In genomic region chr19:3082331-3082730, GRCh38 we compare ENCODE assay signal across 34 cellular contexts. TPM values are rescaled to one million over a fixed set of nuclear protein-coding genes. Genes with fewer than 3 reads are reported as not detected.
"Had no signal": no experiment of that assay in that cellular context is flagged by ENCODE, and none has a peak within 500 bp of the region (broad histone marks: within the 10 kb centered on the region; RNA-seq: fewer than 3 reads in every experiment).

No MANE protein-coding gene starts in this region.

- H3K27ac ChIP-seq: neutrophil, ovary, parathyroid adenoma, psoas muscle, skin epidermis, spleen, suprapubic skin, testis, tibial artery, upper lobe of right lung, uterus had no signal

- H3K4me2 ChIP-seq: smooth muscle cell had no signal

- H3K79me2 ChIP-seq: parathyroid adenoma had no signal

- H3K9me3 ChIP-seq: neutrophil, ovary, psoas muscle, spleen, suprapubic skin, testis, tibial artery, transverse colon, upper lobe of right lung, uterus had no signal

- H3K4me1 ChIP-seq: parathyroid adenoma, psoas muscle, testis, uterus had no signal

- ATAC-seq: naive thymus-derived CD8-positive, alpha-beta T cell; natural killer cell treated with Interleukin-12 subunit alpha and Interleukin-12 subunit beta and Interleukin-15 and Interleukin-18, amount 100 ng/mL, for 72 hours; psoas muscle; right cardiac atrium; sciatic nerve; stimulated activated memory B cell treated with anti-CD40 and anti-IgM and Interleukin-4, amounts not matched to agents 10 μg/mL and 1 μg/mL and 100 μg/mL, for 72 hours; stimulated activated naive CD8-positive, alpha-beta T cell treated with anti-CD3 and anti-CD28 coated beads, Interleukin-15, amount 100 ng/mL, for 72 hours; stimulated activated naive CD8-positive, alpha-beta T cell treated with anti-CD3 and anti-CD28 coated beads, Interleukin-15, Interleukin-2, amounts not matched to agents 100 U/mL and 50 U/mL, for 24 hours; upper lobe of right lung had no signal

- DNase-seq: naive thymus-derived CD8-positive, alpha-beta T cell; nephron progenitor cell; nucleus accumbens; ovary; posterior cingulate gyrus; psoas muscle; right cardiac atrium; spleen; stimulated activated CD4-positive, alpha-beta T cell treated with anti-CD3 and anti-CD28 coated beads, Interleukin-12 subunit alpha, Interleukin-12 subunit beta, amount 100 ng/mL, for 4 hours; stimulated activated CD4-positive, alpha-beta T cell treated with anti-CD3 and anti-CD28 coated beads, Interleukin-1b, Interleukin-23, amount 100 ng/mL, for 48 hours; stimulated activated CD4-positive, alpha-beta T cell treated with anti-CD3 and anti-CD28 coated beads, Interleukin-4, amount 100 ng/mL, for 1 hour; stimulated activated CD4-positive, alpha-beta T cell treated with anti-CD3 and anti-CD28 coated beads, Interleukin-4, amount 100 ng/mL, for 4 hours; stimulated activated CD8-positive, alpha-beta memory T cell treated with anti-CD3 and anti-CD28 coated beads, Interleukin-4, amount 100 ng/mL, for 48 hours; stimulated activated naive CD4-positive, alpha-beta T cell; stimulated activated naive CD8-positive, alpha-beta T cell treated with anti-CD3 and anti-CD28 coated beads, Interleukin-15, amount 100 ng/mL, for 72 hours; stimulated activated naive CD8-positive, alpha-beta T cell treated with anti-CD3 and anti-CD28 coated beads, Interleukin-15, Interleukin-2, amounts not matched to agents 100 U/mL and 50 U/mL, for 24 hours; substantia nigra; testis; tibial artery; transverse colon; upper lobe of right lung; uterus had no signal

- H3K36me3 ChIP-seq: neutrophil, ovary, spleen, suprapubic skin, tibial artery, transverse colon, upper lobe of right lung, uterus had no signal

- H3K4me3 ChIP-seq: ovary, psoas muscle, skin epidermis, smooth muscle cell, spleen, suprapubic skin, testis, tibial artery, transverse colon, upper lobe of right lung, uterus had no signal

- H3K9me3 Mint-ChIP-seq: naive thymus-derived CD8-positive, alpha-beta T cell; natural killer cell treated with Interleukin-12 subunit alpha and Interleukin-12 subunit beta and Interleukin-15 and Interleukin-18, amount 100 ng/mL, for 72 hours; neural crest cell; stimulated activated memory B cell treated with anti-CD40 and anti-IgM and Interleukin-4, amounts not matched to agents 10 μg/mL and 1 μg/mL and 100 μg/mL, for 72 hours; stimulated activated naive CD8-positive, alpha-beta T cell treated with anti-CD3 and anti-CD28 coated beads, Interleukin-15, amount 100 ng/mL, for 72 hours; type B pancreatic cell had no signal

- H3K36me3 Mint-ChIP-seq: naive thymus-derived CD8-positive, alpha-beta T cell; natural killer cell treated with Interleukin-12 subunit alpha and Interleukin-12 subunit beta and Interleukin-15 and Interleukin-18, amount 100 ng/mL, for 72 hours; stimulated activated memory B cell treated with anti-CD40 and anti-IgM and Interleukin-4, amounts not matched to agents 10 μg/mL and 1 μg/mL and 100 μg/mL, for 72 hours; type B pancreatic cell had no signal

- H3K27me3 Mint-ChIP-seq: naive thymus-derived CD8-positive, alpha-beta T cell; natural killer cell treated with Interleukin-12 subunit alpha and Interleukin-12 subunit beta and Interleukin-15 and Interleukin-18, amount 100 ng/mL, for 72 hours; progenitor cell of endocrine pancreas; stimulated activated memory B cell treated with anti-CD40 and anti-IgM and Interleukin-4, amounts not matched to agents 10 μg/mL and 1 μg/mL and 100 μg/mL, for 72 hours; stimulated activated naive CD8-positive, alpha-beta T cell treated with anti-CD3 and anti-CD28 coated beads, Interleukin-15, amount 100 ng/mL, for 72 hours; type B pancreatic cell had no signal

- H3K4me3 Mint-ChIP-seq: naive thymus-derived CD8-positive, alpha-beta T cell; natural killer cell treated with Interleukin-12 subunit alpha and Interleukin-12 subunit beta and Interleukin-15 and Interleukin-18, amount 100 ng/mL, for 72 hours; nephron progenitor cell; neural crest cell; stimulated activated memory B cell treated with anti-CD40 and anti-IgM and Interleukin-4, amounts not matched to agents 10 μg/mL and 1 μg/mL and 100 μg/mL, for 72 hours; stimulated activated naive CD8-positive, alpha-beta T cell treated with anti-CD3 and anti-CD28 coated beads, Interleukin-15, amount 100 ng/mL, for 72 hours; type B pancreatic cell had no signal

- H2AFZ ChIP-seq: parathyroid adenoma had no signal

- H3K27ac Mint-ChIP-seq: natural killer cell treated with Interleukin-12 subunit alpha and Interleukin-12 subunit beta and Interleukin-15 and Interleukin-18, amount 100 ng/mL, for 72 hours; nephron progenitor cell; progenitor cell of endocrine pancreas; stimulated activated memory B cell treated with anti-CD40 and anti-IgM and Interleukin-4, amounts not matched to agents 10 μg/mL and 1 μg/mL and 100 μg/mL, for 72 hours; stimulated activated naive CD8-positive, alpha-beta T cell treated with anti-CD3 and anti-CD28 coated beads, Interleukin-15, amount 100 ng/mL, for 72 hours; type B pancreatic cell had no signal

- H3K4me1 Mint-ChIP-seq: nephron progenitor cell; neural crest cell; stimulated activated memory B cell treated with anti-CD40 and anti-IgM and Interleukin-4, amounts not matched to agents 10 μg/mL and 1 μg/mL and 100 μg/mL, for 72 hours; stimulated activated naive CD8-positive, alpha-beta T cell treated with anti-CD3 and anti-CD28 coated beads, Interleukin-15, amount 100 ng/mL, for 72 hours had no signal

- H3K9ac ChIP-seq: parathyroid adenoma had no signal

- H3K27me3 ChIP-seq: neutrophil, ovary, spleen, suprapubic skin, testis, tibial artery, transverse colon, upper lobe of right lung, uterus had no signal

RNA-seq across cellular contexts. Expression of gene GNA15, which starts 53.5 kb away (rescaled TPM):
- total RNA-seq: neural crest cell, progenitor cell of endocrine pancreas, renal cortical epithelial cell had no signal
